Comparison of ENCODE assay signal across 10 cellular contexts in genomic region chr7:94907026-94907419, GRCh38. TPM values are rescaled to one million over a fixed set of nuclear protein-coding genes. Genes with fewer than 3 reads are reported as not detected.
A peak's percentile ranks its signal among the peaks of the same experiment; 100 is the strongest.
DNase-seq lines count a peak whose midpoint lies in the region; ATAC-seq, FAIRE-seq and TF ChIP-seq lines count a peak whose summit lies in the region.
"Had no signal": no experiment of that assay in that cellular context is flagged by ENCODE, and none has a peak within 500 bp of the region (broad histone marks: within the 10 kb centered on the region; RNA-seq: fewer than 3 reads in every experiment).

No MANE protein-coding gene starts in this region.

- intact Hi-C loops in A673 (cut with micrococcal nuclease; ENCODE audit: unreplicated experiment) = loop anchor here (10.0 kb wide), 1 partner anchor 462 kb away; no protein-coding TSS in a partner anchor
- intact Hi-C loops in PC-3 (cut with micrococcal nuclease) = loop anchor here (2.0 to 10.0 kb wide), 4 partner anchors 195 to 568 kb away; no protein-coding TSS in a partner anchor
- intact Hi-C loops in heart right ventricle (cut with DNase I) = loop anchor here in 1 of 10 donors (10.0 kb wide), 1 partner anchor 58 kb away; no protein-coding TSS in a partner anchor

- H3K36me3 ChIP-seq in A673 (ENCODE audit: insufficient read depth, low read length, poor library complexity, severe bottlenecking) (no peaks in the 10 kb centered on the region), PC-3 (ENCODE audit: low read depth, low read length) (no peaks in the 10 kb centered on the region), heart right ventricle (no peaks in the 10 kb centered on the region), neuron (ENCODE audit: insufficient read depth, low read length) (no peaks in the 10 kb centered on the region)

- DNase-seq in A673 (ENCODE audit: low spot score) (peak; percentile 17), PC-3 (no peak), heart right ventricle (no peak), HuH-7 (ENCODE audit: low spot score) (no peak), HTR-8/SVneo (ENCODE audit: insufficient read length, low spot score) (no peak), NOMO-1 treated with dmso at 0.1 percent for 144 hours (lab: John Stamatoyannopoulos, UW; ENCODE audit: unreplicated experiment) (no peak)
- DNase-seq: NCI-H446 had no signal

- POLR2A ChIA-PET in A673 (lab: Charles Lee; ENCODE audit: low non-redundant PET) (no interaction called here), PC-3 (lab: Charles Lee; ENCODE audit: unreplicated experiment) (no interaction called here)

- TF ChIP-seq CTCF in A673 (conservative IDR thresholded peaks at IDR 0.05; ENCODE audit: low read depth, low read length) (no peak), PC-3 (conservative IDR thresholded peaks at IDR 0.05; ENCODE audit: low read depth, low read length) (no peak), heart right ventricle (IDR thresholded peaks at IDR 0.05) (no peak)

- no peaks in the 10 kb centered on the region for H3K9me2 ChIP-seq in PC-3 (replicated peaks; ENCODE audit: low read length)

- H3K9me3 ChIP-seq in A673 (ENCODE audit: low read depth, low read length, poor library complexity, severe bottlenecking) (no peaks in the 10 kb centered on the region), PC-3 (ENCODE audit: low read length) (no peaks in the 10 kb centered on the region), heart right ventricle (no peaks in the 10 kb centered on the region), neuron (ENCODE audit: low read length) (no peaks in the 10 kb centered on the region)

- no peaks in the 10 kb centered on the region for H3K27me3 ChIP-seq in A673 (replicated peaks; ENCODE audit: insufficient read depth, low read depth, low read length, poor library complexity)
- H3K27me3 ChIP-seq in PC-3 (ENCODE audit: low read length) = no peaks in the 10 kb centered on the region
- peaks cover 0 to 41% (median 5%) of the 10 kb centered on the region in 7 donors for H3K27me3 ChIP-seq in heart right ventricle
- no peaks in the 10 kb centered on the region for H3K27me3 ChIP-seq in neuron (ENCODE audit: insufficient read depth, low read length)

- no peaks in the 10 kb centered on the region for H3F3A ChIP-seq in PC-3 (ENCODE audit: low read length, unreplicated experiment)

- H2AFZ ChIP-seq in PC-3 (ENCODE audit: low read length) (peak overlapping the region; percentile 92), neuron (ENCODE audit: low read depth, low read length) (peak overlapping the region; percentile 23)

- H4K20me1 ChIP-seq in PC-3 (ENCODE audit: low read length) = no peaks in the 10 kb centered on the region

- peak overlapping the region; percentile 59 for H3K9ac ChIP-seq in PC-3 (ENCODE audit: low read length)

- CTCF ChIA-PET in A673 (lab: Charles Lee) (no interaction called here), PC-3 (lab: Charles Lee) (no interaction called here)

- no peak for FAIRE-seq in HTR-8/SVneo (lab: Jason Lieb, UNC)
- FAIRE-seq: D721Med had no signal

- ATAC-seq in PC-3 = peak; percentile 32
- peak in 3 of 8 donors; percentile 18 to 47 (median 25) for ATAC-seq in heart right ventricle
- no peak for ATAC-seq in HG02870 (IDR thresholded peaks at IDR 0.05; ENCODE audit: unreplicated experiment)

- H3K4me3 ChIP-seq in A673 (ENCODE audit: low read depth, low read length, poor library complexity, severe bottlenecking) (peak overlapping the region; percentile 66), PC-3 (ENCODE audit: low read length) (peak overlapping the region; percentile 67), heart right ventricle (peak overlapping the region in 9 of 10 donors; percentile 55 to 70 (median 62)), neuron (ENCODE audit: low read length) (peak overlapping the region; percentile 59)

- peaks cover 7% of the 10 kb centered on the region for H3K4me1 ChIP-seq in A673 (ENCODE audit: insufficient read depth, low read length, poor library complexity, severe bottlenecking)
- H3K4me1 ChIP-seq in PC-3 (ENCODE audit: insufficient read depth, low read length) = peaks cover 10% of the 10 kb centered on the region
- H3K4me1 ChIP-seq in heart right ventricle = peaks cover 0 to 15% (median 10%) of the 10 kb centered on the region in 9 donors
- H3K4me1 ChIP-seq in neuron (ENCODE audit: insufficient read depth, low read length) = peaks cover 18% of the 10 kb centered on the region

- H3K27ac ChIP-seq in A673 (ENCODE audit: low read depth, low read length, poor library complexity, severe bottlenecking) (peak overlapping the region; percentile 75), PC-3 (ENCODE audit: low read length) (no peak overlapping the region), heart right ventricle (peak overlapping the region; percentile 26 to 83 (median 70))

- 0 out of 2 replicates have a peak, but pooled peaks cover 8% of the 10 kb centered on the region for H3K79me2 ChIP-seq in PC-3 (ENCODE audit: low read length)

- H3K4me2 ChIP-seq in PC-3 (ENCODE audit: low read length) = peak overlapping the region; percentile 65

- WGBS in heart right ventricle, 2 donors = 90 to 93% methylated on average over 5 of the region's 5 CpGs

- BruUV-seq in A673 (replicated peaks; lab: Mats Ljungman, UMichigan) = no TSS peak
- BruUV-seq in PC-3 (replicated peaks; lab: Mats Ljungman, UMichigan) = TSS peak; percentile 56

RNA-seq across cellular contexts. Expression of gene PPP1R9A, which starts 0.4 kb away (rescaled TPM):
- total RNA-seq in A673 (2021) (13.3 and 15.6 TPM in 2 replicates), PC-3 (2014; rRNA removed) (5.9 and 9.5 TPM in 2 replicates), heart right ventricle (10 to 100 TPM; 19.1 to 41.9 (median 33.3) TPM)
- 1 to 10 TPM; 1.4 to 8.9 TPM for polyA plus RNA-seq in heart right ventricle
